ENCODE assay signal across 24 cellular contexts in the genomic region with DNA sequence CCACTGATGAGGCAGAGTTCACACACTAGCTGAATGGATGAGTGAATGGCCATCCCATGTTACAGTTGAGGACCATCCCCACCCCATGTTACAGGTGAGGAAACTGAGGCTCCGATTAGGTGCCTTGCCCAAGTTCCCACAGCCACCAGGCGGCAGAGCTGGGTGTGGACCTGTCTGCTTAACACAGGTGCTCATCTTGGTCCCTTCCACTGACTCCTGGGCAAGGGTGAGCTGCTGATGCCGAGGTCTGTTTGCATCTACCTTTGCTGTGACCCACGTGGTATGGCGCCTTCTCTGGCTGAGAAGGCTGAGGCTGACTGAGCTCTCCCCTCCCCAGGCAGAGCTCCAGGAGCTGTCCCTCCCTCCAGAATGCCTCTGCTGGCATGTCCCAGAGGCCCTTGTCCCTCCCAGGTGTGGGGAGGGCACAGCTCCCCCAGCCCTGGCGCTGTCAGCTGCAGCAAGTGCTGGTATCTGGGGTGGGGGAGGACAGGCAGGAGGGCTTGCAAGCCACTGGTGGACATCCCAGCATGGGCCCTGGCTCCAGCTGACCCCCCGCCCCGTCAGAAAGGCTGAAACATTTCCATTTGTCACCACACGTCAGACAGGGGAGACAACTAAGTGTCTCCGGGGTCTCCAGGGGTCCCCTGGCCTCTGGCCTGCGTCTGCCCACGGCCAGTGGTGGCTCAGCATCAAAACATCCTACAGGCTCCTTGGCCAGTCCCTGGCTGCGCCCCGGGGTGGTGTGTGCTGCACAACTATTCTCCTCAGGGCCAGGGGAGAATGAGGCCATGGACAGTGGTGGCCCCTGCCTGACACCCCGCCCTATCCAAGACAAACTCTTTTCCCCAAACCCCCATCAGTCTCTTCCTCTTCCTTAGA.
DNase-seq lines count a peak whose midpoint lies in the region; ATAC-seq and TF ChIP-seq lines count a peak whose summit lies in the region.
"Had no signal": no experiment of that assay in that cellular context is flagged by ENCODE, and none has a peak within 500 bp of the region (broad histone marks: within the 10 kb centered on the region; RNA-seq: fewer than 3 reads in every experiment).

No MANE protein-coding gene starts in this region.

- H3K36me3 ChIP-seq in aorta (ENCODE audit: control insufficient read depth in 1 of 2, insufficient read depth in 2 of 2, low read length in 1 of 2): no peaks in the 10 kb centered on the region
- H3K36me3 ChIP-seq: SJCRH30 had no signal

- WGBS in aorta, 2 donors: 40 to 47% methylated on average over 13 to 15 of the region's 15 CpGs

- no peaks in the 10 kb centered on the region for H3K9me3 ChIP-seq in aorta (ENCODE audit: control insufficient read depth, low read length)
- H3K9me3 ChIP-seq: mucosa of descending colon, SJCRH30 had no signal

- H3K4me3 Mint-ChIP-seq in osteocyte (ENCODE audit: unreplicated experiment): no peak overlapping the region
- H3K4me3 Mint-ChIP-seq: activated T-helper 17 cell treated with anti-CD3 and anti-CD28 coated beads, Interleukin-2, amount 50 U/mL, for 72 hours; neural crest cell; stimulated activated naive CD8-positive, alpha-beta T cell treated with anti-CD3 and anti-CD28 coated beads, Interleukin-15, Interleukin-2, amounts not matched to agents 100 ng/mL and 50 ng/mL, for 24 hours had no signal

- no peak overlapping the region for H3K4me3 ChIP-seq in aorta (ENCODE audit: low read length in 2 of 2)
- H3K4me3 ChIP-seq: mucosa of descending colon, SJCRH30 had no signal

- peak overlapping the region; percentile 66 for H3K27ac Mint-ChIP-seq in osteocyte (ENCODE audit: unreplicated experiment)
- H3K27ac Mint-ChIP-seq: activated T-helper 17 cell treated with anti-CD3 and anti-CD28 coated beads, Interleukin-2, amount 50 U/mL, for 72 hours; stimulated activated naive CD8-positive, alpha-beta T cell treated with anti-CD3 and anti-CD28 coated beads, Interleukin-15, Interleukin-2, amounts not matched to agents 100 ng/mL and 50 ng/mL, for 24 hours had no signal

- H3K36me3 Mint-ChIP-seq in osteocyte (ENCODE audit: unreplicated experiment): peaks cover 3% of the 10 kb centered on the region

- no peaks in the 10 kb centered on the region for H3K9me3 Mint-ChIP-seq in osteocyte (ENCODE audit: unreplicated experiment)
- H3K9me3 Mint-ChIP-seq: activated T-helper 17 cell treated with anti-CD3 and anti-CD28 coated beads, Interleukin-2, amount 50 U/mL, for 72 hours; neural crest cell; stimulated activated naive CD8-positive, alpha-beta T cell treated with anti-CD3 and anti-CD28 coated beads, Interleukin-15, Interleukin-2, amounts not matched to agents 100 ng/mL and 50 ng/mL, for 24 hours had no signal

- H3K27me3 ChIP-seq in aorta (ENCODE audit: control insufficient read depth in 1 of 2, insufficient read depth in 2 of 2, low read length in 1 of 2): no peaks in the 10 kb centered on the region
- H3K27me3 ChIP-seq: SJCRH30 had no signal

- H3K27me3 Mint-ChIP-seq in osteocyte (ENCODE audit: unreplicated experiment): peaks cover 14% of the 10 kb centered on the region

- intact Hi-C loops in Right ventricle myocardium superior (cut with DNase I) (no loop called here), aorta (cut with DNase I) (no loop called here)

- H3K27ac ChIP-seq in aorta (ENCODE audit: low read depth in 1 of 2, low read length in 2 of 2): peak overlapping the region in 1 of 2 donors; percentile 2
- H3K27ac ChIP-seq: 22Rv1, epithelial cell of prostate, SJCRH30 had no signal

- TF ChIP-seq CTCF in osteocyte (IDR thresholded peaks at IDR 0.05): no peak

- DNase-seq in NOMO-1 treated with dmso at 0.1 percent for 144 hours (lab: John Stamatoyannopoulos, UW; ENCODE audit: unreplicated experiment): peak; percentile 15
- DNase-seq in NOMO-1 treated with DMSO at 0.1 percent for 48 hours (lab: John Stamatoyannopoulos, UW; ENCODE audit: unreplicated experiment): no peak
- DNase-seq in Right ventricle myocardium superior: peak; percentile 66
- no peak for DNase-seq in osteocyte (ENCODE audit: extremely low spot score, unreplicated experiment)
- peak in 1 of 2 donors; percentile 74 for DNase-seq in aorta
- no peak for DNase-seq in inferior parietal cortex (ENCODE audit: extremely low spot score)
- DNase-seq: activated CD4-positive, alpha-beta T cell treated with anti-CD3 and anti-CD28 coated beads for 48 hours; AML-193; Calu3; foreskin melanocyte; left colon; MM.1S; mucosa of descending colon; NCI-H1436 treated with DMSO at 0.1 percent for 48 hours; SJCRH30; stimulated activated CD4-positive, alpha-beta T cell treated with anti-CD3 and anti-CD28 coated beads, Interleukin-4, amount 100 ng/mL, for 24 hours; T-helper 1 cell had no signal

- no peaks in the 10 kb centered on the region for H3K4me1 ChIP-seq in aorta (ENCODE audit: control insufficient read depth in 1 of 2, insufficient read depth in 2 of 2, low read length in 2 of 2)
- H3K4me1 ChIP-seq: SJCRH30 had no signal

- peaks cover 48% of the 10 kb centered on the region for H3K4me1 Mint-ChIP-seq in osteocyte (ENCODE audit: unreplicated experiment)
- H3K4me1 Mint-ChIP-seq: activated T-helper 17 cell treated with anti-CD3 and anti-CD28 coated beads, Interleukin-2, amount 50 U/mL, for 72 hours had no signal

- ATAC-seq in Right ventricle myocardium superior (ENCODE audit: poor library complexity) (peak; percentile 34), aorta (ENCODE audit: low FRiP score) (peak; percentile 17), GM21737 (IDR thresholded peaks at IDR 0.05; ENCODE audit: unreplicated experiment) (no peak), HG02981 (IDR thresholded peaks at IDR 0.05; ENCODE audit: unreplicated experiment) (no peak)
- ATAC-seq: left colon, mucosa of descending colon had no signal

Comparison
In these comparisons a context has a peak if more than half of its experiments do, and no peak if none do; other contexts are left out.
1. DNase-seq: peak in NOMO-1 treated with dmso at 0.1 percent for 144 hours (single experiment) and Right ventricle myocardium superior (single experiment); none in NOMO-1 treated with DMSO at 0.1 percent for 48 hours (single experiment), osteocyte (single experiment) and inferior parietal cortex (single experiment).
2. ATAC-seq: peak in Right ventricle myocardium superior (single experiment) and aorta (single experiment); none in GM21737 (single experiment) and HG02981 (single experiment).